Comparison of ENCODE assay signal across 9 cellular contexts in the genomic region with DNA sequence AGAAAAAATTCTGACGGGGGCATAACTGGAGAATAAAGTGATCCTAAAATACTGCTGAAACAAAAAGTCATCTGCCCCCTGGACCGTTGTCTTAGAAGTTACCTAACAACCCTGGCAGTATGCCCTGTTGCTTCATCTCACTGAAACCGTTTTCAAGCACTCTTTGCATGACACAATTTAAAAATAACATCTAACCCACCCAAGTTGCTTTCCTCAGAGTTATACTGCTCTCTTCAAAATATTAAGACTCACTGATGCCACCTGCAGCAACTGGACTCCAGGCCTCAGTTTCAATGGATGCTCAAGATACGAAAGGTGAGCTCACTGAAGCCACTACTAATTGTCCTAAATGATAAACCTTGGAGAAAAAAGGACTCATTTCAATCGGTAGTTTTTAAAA. TPM values are rescaled to one million over a fixed set of nuclear protein-coding genes. Genes with fewer than 3 reads are reported as not detected.
DNase-seq lines count a peak whose midpoint lies in the region; ATAC-seq and TF ChIP-seq lines count a peak whose summit lies in the region.
"Had no signal": no experiment of that assay in that cellular context is flagged by ENCODE, and none has a peak within 500 bp of the region (broad histone marks: within the 10 kb centered on the region; RNA-seq: fewer than 3 reads in every experiment).

No MANE protein-coding gene starts in this region.

- no peak overlapping the region for H3K9ac ChIP-seq in colonic mucosa (ENCODE audit: low read depth in 2 of 2, low read length in 2 of 2)

- H3K27ac ChIP-seq in sigmoid colon (no peak overlapping the region), colonic mucosa (no peak overlapping the region)

- 45 to 60% methylated on average over 5 of the region's 5 CpGs for WGBS in sigmoid colon, 2 donors

- H3K4me1 ChIP-seq in sigmoid colon = peaks cover 0 to 38% (median 23%) of the 10 kb centered on the region in 4 donors
- H3K4me1 ChIP-seq in colonic mucosa = peaks cover 6% of the 10 kb centered on the region

- no peak for TF ChIP-seq POLR2A in sigmoid colon (IDR thresholded peaks at IDR 0.05)

- peak; percentile 87 for DNase-seq in amniotic epithelial cell (ENCODE audit: low read depth)
- peak; percentile 85 for DNase-seq in sigmoid colon
- no peak for DNase-seq in NCI-H446 treated with DMSO at 0.1 percent for 48 hours (lab: John Stamatoyannopoulos, UW)
- no peak for DNase-seq in HK-2 (ENCODE audit: unreplicated experiment)
- no peak for DNase-seq in colonic mucosa
- DNase-seq: NCI-H446 had no signal

- H3K27me3 ChIP-seq in sigmoid colon (no peaks in the 10 kb centered on the region), colonic mucosa (no peaks in the 10 kb centered on the region)

- H3K4me3 ChIP-seq in sigmoid colon = no peak overlapping the region
- no peak overlapping the region for H3K4me3 ChIP-seq in colonic mucosa

- peak; percentile 57 for ATAC-seq in GM19025 (IDR thresholded peaks at IDR 0.05; ENCODE audit: low read depth, unreplicated experiment)
- peak; percentile 52 for ATAC-seq in HG03097 (IDR thresholded peaks at IDR 0.05; ENCODE audit: low FRiP score, unreplicated experiment)
- ATAC-seq in HG02840 (IDR thresholded peaks at IDR 0.05; ENCODE audit: low FRiP score, unreplicated experiment) = no peak

- intact Hi-C loops in sigmoid colon (cut with DNase I) = no loop called here
- intact Hi-C loops in colonic mucosa (cut with DNase I) = no loop called here

- H3K9me3 ChIP-seq in sigmoid colon = no peaks in the 10 kb centered on the region
- H3K9me3 ChIP-seq in colonic mucosa = no peaks in the 10 kb centered on the region

- no peak for TF ChIP-seq CTCF in sigmoid colon (IDR thresholded peaks at IDR 0.05)
- TF ChIP-seq CTCF in colonic mucosa (IDR thresholded peaks at IDR 0.05) = no peak

- H3K36me3 ChIP-seq in sigmoid colon (no peaks in the 10 kb centered on the region), colonic mucosa (no peaks in the 10 kb centered on the region)

- no peak for TF ChIP-seq EP300 in sigmoid colon (IDR thresholded peaks at IDR 0.05)

RNA-seq across cellular contexts. Expression of gene CDK6, which starts 57.4 kb away (rescaled TPM):
- total RNA-seq in sigmoid colon = 10 to 100 TPM; 13.3 to 25.8 (median 19.9) TPM
- 1 to 10 TPM; 2.4 to 7.1 (median 3.2) TPM for polyA plus RNA-seq in sigmoid colon
- 10 to 100 TPM; 37.1 to 55.4 TPM for total RNA-seq in colonic mucosa

Comparison
In these comparisons a context has a peak if more than half of its experiments do, and no peak if none do; other contexts are left out.
1. DNase-seq: peak in amniotic epithelial cell (single experiment) and sigmoid colon (single experiment); none in NCI-H446 treated with DMSO at 0.1 percent for 48 hours (single experiment), HK-2 (single experiment) and colonic mucosa (single experiment).